In the genomic region with DNA sequence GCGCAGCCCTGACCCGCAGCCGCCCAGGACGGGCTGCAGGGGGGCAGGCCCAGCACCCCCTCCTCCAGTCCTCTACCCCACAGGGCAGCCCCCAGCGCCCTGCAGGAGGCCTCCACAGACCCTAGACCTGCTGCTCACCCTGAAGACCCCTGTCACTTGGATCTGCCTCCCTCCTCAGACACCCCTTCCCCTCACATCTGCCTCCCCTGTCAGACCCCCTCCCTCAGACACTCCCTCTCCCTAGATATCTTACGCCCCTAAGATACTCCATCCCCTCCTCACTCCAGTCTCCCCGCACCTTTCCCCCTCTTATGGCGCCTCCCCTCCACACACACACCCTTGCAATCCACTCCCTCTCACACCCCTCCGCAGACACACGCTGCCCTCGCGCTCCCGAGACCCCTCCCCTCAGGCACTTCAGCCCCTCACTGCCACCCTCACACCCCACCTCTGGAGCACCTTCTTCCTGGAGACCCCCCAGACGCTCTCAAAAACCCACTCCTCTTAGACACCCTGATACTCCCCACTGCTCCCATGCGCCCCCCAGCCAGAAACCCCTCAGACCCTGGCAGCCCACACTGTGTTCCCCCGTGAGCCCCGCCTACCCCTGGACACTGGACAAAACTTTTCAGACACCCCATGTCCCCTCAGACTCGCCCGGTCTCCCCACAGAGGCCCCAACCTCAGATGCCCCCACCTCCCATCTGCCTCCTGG, we compare ENCODE assay signal across 1 cellular context.
TF ChIP-seq lines count a peak whose summit lies in the region.

No MANE protein-coding gene starts in this region.

TF ChIP-seq in A549, 52 proteins besides CTCF, POLR2A, EP300 and RAD21:
- no peak for TF ChIP-seq ESRRA (IDR thresholded peaks at IDR 0.05; ENCODE audit: borderline replicate concordance, low read length)
- no peak for TF ChIP-seq HDAC2 (IDR thresholded peaks at IDR 0.05)
- no peak for TF ChIP-seq ZNF302 (CRISPR knock-in tag; IDR thresholded peaks at IDR 0.05)
- TF ChIP-seq CBX2 (IDR thresholded peaks at IDR 0.05; ENCODE audit: borderline replicate concordance, low read depth) = no peak
- no peak for TF ChIP-seq HOXB5 (CRISPR knock-in tag; IDR thresholded peaks at IDR 0.05)
- no peak for TF ChIP-seq SREBF2 (IDR thresholded peaks at IDR 0.05)
- TF ChIP-seq EHF (CRISPR knock-in tag; IDR thresholded peaks at IDR 0.05) = no peak
- TF ChIP-seq CHD2 (IDR thresholded peaks at IDR 0.05; ENCODE audit: low read length, partially characterized antibody) = no peak
- no peak for TF ChIP-seq HOXA7 (CRISPR knock-in tag; IDR thresholded peaks at IDR 0.05)
- TF ChIP-seq NR3C1 (IDR thresholded peaks at IDR 0.05) = no peak
- no peak for TF ChIP-seq ZSCAN20 (CRISPR knock-in tag; IDR thresholded peaks at IDR 0.05)
- TF ChIP-seq SMC3 (IDR thresholded peaks at IDR 0.05) = no peak
- no peak for TF ChIP-seq CEBPB (IDR thresholded peaks at IDR 0.05)
